Comparison of ENCODE assay signal across 8 cellular contexts in genomic region chr2:196170202-196170680, GRCh38. TPM values are rescaled to one million over a fixed set of nuclear protein-coding genes. Genes with fewer than 3 reads are reported as not detected.
DNase-seq lines count a peak whose midpoint lies in the region; ATAC-seq and TF ChIP-seq lines count a peak whose summit lies in the region.

No MANE protein-coding gene starts in this region.

- H3K4me1 Mint-ChIP-seq in CD8-positive, alpha-beta T cell (ENCODE audit: low read depth): peaks cover 44% of the 10 kb centered on the region

- intact Hi-C loops in CD8-positive, alpha-beta T cell (cut with DNase I, micrococcal nuclease): loop anchor here (1.0 to 10.0 kb wide), 8 partner anchors 38 to 635 kb away; partner anchors contain the start of genes DNAH7 (in 2 of the 2) and SLC39A10 (in 1 of the 2)
- intact Hi-C loops in lower lobe of right lung (cut with DNase I) (no loop called here), thyroid gland (cut with DNase I) (no loop called here)

- H3K79me2 ChIP-seq in KMS-11 (ENCODE audit: insufficient read depth, low read depth): peaks cover 61% of the 10 kb centered on the region
- H3K79me2 ChIP-seq in SU-DHL-6 (ENCODE audit: insufficient read depth, low read length): peaks cover 93% of the 10 kb centered on the region

- 1 to 3% methylated on average over 14 of the region's 14 CpGs for WGBS in thyroid gland, 2 donors

- H3K4me2 ChIP-seq in KMS-11 (peak overlapping the region; percentile 100), SU-DHL-6 (ENCODE audit: low read depth, low read length, poor library complexity, severe bottlenecking) (peak overlapping the region; percentile 99)

- H4K20me1 ChIP-seq in KMS-11 (ENCODE audit: insufficient read depth) (peaks cover 33% of the 10 kb centered on the region), SU-DHL-6 (ENCODE audit: low read depth, low read length) (peaks cover 31% of the 10 kb centered on the region)

- H3K9me3 ChIP-seq in CD8-positive, alpha-beta T cell (ENCODE audit: low read length): no peaks in the 10 kb centered on the region
- H3K9me3 ChIP-seq in SU-DHL-6 (ENCODE audit: insufficient read depth, low read length) (no peaks in the 10 kb centered on the region), lower lobe of right lung (no peaks in the 10 kb centered on the region), thyroid gland (no peaks in the 10 kb centered on the region)

- no peaks in the 10 kb centered on the region for H3K36me3 ChIP-seq in CD8-positive, alpha-beta T cell (ENCODE audit: insufficient read depth, low read length)
- no peaks in the 10 kb centered on the region for H3K36me3 ChIP-seq in KMS-11 (ENCODE audit: insufficient read depth)
- peaks cover 35% of the 10 kb centered on the region for H3K36me3 ChIP-seq in SU-DHL-6 (ENCODE audit: low read length)
- H3K36me3 ChIP-seq in lower lobe of right lung: no peaks in the 10 kb centered on the region
- no peaks in the 10 kb centered on the region for H3K36me3 ChIP-seq in thyroid gland

- ATAC-seq in CD8-positive, alpha-beta T cell: peak; percentile 18
- ATAC-seq in GM19438 (IDR thresholded peaks at IDR 0.05; ENCODE audit: low read depth, unreplicated experiment): peak; percentile 25
- ATAC-seq in lower lobe of right lung: peak; percentile 46 to 60

- POLR2A ChIA-PET in CD8-positive, alpha-beta T cell (lab: Charles Lee): interaction anchor here (0.8 to 3.8 kb wide), 22 partner anchors 8 to 106 kb away, joined by 3 to 31 read pairs (median 8); no protein-coding TSS in a partner anchor

- CTCF ChIA-PET in CD8-positive, alpha-beta T cell (lab: Charles Lee): interaction anchor here (0.7 to 4.8 kb wide), 13 partner anchors 11 to 106 kb away, joined by 3 to 37 read pairs (median 5); no protein-coding TSS in a partner anchor

- no peaks in the 10 kb centered on the region for H3K9me3 Mint-ChIP-seq in CD8-positive, alpha-beta T cell

- peaks cover 50% of the 10 kb centered on the region for H3K36me3 Mint-ChIP-seq in CD8-positive, alpha-beta T cell

- peak overlapping the region; percentile 89 for H3K9ac ChIP-seq in KMS-11
- H3K9ac ChIP-seq in SU-DHL-6 (ENCODE audit: low read length): peak overlapping the region; percentile 99

- H3K4me3 Mint-ChIP-seq in CD8-positive, alpha-beta T cell: peak overlapping the region; percentile 97

- no peaks in the 10 kb centered on the region for H3K9me2 ChIP-seq in SU-DHL-6 (replicated peaks; ENCODE audit: insufficient read depth, low read length)

- H3K27ac ChIP-seq in CD8-positive, alpha-beta T cell (ENCODE audit: low read depth, low read length): peak overlapping the region; percentile 98
- H3K27ac ChIP-seq in KMS-11 (peak overlapping the region; percentile 84), SU-DHL-6 (ENCODE audit: low read depth, low read length) (peak overlapping the region; percentile 86), lower lobe of right lung (peak overlapping the region; percentile 96), thyroid gland (peak overlapping the region; percentile 84 to 94 (median 84))

- peaks cover 43% of the 10 kb centered on the region for H3K4me1 ChIP-seq in CD8-positive, alpha-beta T cell (ENCODE audit: insufficient read depth, low read length)
- H3K4me1 ChIP-seq in KMS-11 (ENCODE audit: low read depth, poor library complexity, severe bottlenecking) (peaks cover 68% of the 10 kb centered on the region), lower lobe of right lung (peaks cover 48% of the 10 kb centered on the region), thyroid gland (peaks cover 0 to 4% of the 10 kb centered on the region in 2 donors)

- peaks cover 69% of the 10 kb centered on the region for H3F3A ChIP-seq in SU-DHL-6 (ENCODE audit: insufficient read depth)

- no peaks in the 10 kb centered on the region for H3K27me3 ChIP-seq in CD8-positive, alpha-beta T cell (ENCODE audit: insufficient read depth, low read length)
- no peaks in the 10 kb centered on the region for H3K27me3 ChIP-seq in KMS-11 (ENCODE audit: insufficient read depth, low read depth)
- no peaks in the 10 kb centered on the region for H3K27me3 ChIP-seq in SU-DHL-6 (ENCODE audit: low read length)
- no peaks in the 10 kb centered on the region for H3K27me3 ChIP-seq in lower lobe of right lung (ENCODE audit: low read depth)
- H3K27me3 ChIP-seq in thyroid gland: no peaks in the 10 kb centered on the region

- peak overlapping the region; percentile 82 for H3K4me3 ChIP-seq in CD8-positive, alpha-beta T cell (ENCODE audit: low read depth, low read length)
- peak overlapping the region; percentile 85 for H3K4me3 ChIP-seq in KMS-11 (IDR thresholded peaks at IDR 0.05; ENCODE audit: insufficient read depth, low read depth, low read length)
- peak overlapping the region; percentile 98 for H3K4me3 ChIP-seq in SU-DHL-6 (ENCODE audit: insufficient read depth, low read length, poor library complexity, severe bottlenecking)
- peak overlapping the region; percentile 97 for H3K4me3 ChIP-seq in lower lobe of right lung
- peak overlapping the region in 2 of 3 donors; percentile 88 to 97 for H3K4me3 ChIP-seq in thyroid gland (replicated peaks in 1 of 3)

- H3K27me3 Mint-ChIP-seq in CD8-positive, alpha-beta T cell (ENCODE audit: low read depth): no peaks in the 10 kb centered on the region

- no peak for TF ChIP-seq POLR2A in thyroid gland (IDR thresholded peaks at IDR 0.05)

- H3K27ac Mint-ChIP-seq in CD8-positive, alpha-beta T cell: peak overlapping the region; percentile 98

- no peak for TF ChIP-seq CTCF in CD8-positive, alpha-beta T cell (IDR thresholded peaks at IDR 0.05)
- TF ChIP-seq CTCF in KMS-11 (conservative IDR thresholded peaks at IDR 0.05; ENCODE audit: low read depth, low read length) (no peak), SU-DHL-6 (IDR thresholded peaks at IDR 0.05; ENCODE audit: insufficient read depth, low read length, poor library complexity, severe bottlenecking) (no peak), lower lobe of right lung (IDR thresholded peaks at IDR 0.05) (no peak), thyroid gland (IDR thresholded peaks at IDR 0.05) (no peak)

- DNase-seq in CD8-positive, alpha-beta T cell: peak in 3 of 7 experiments; percentile 59 to 73 (median 65)
- peak; percentile 24 for DNase-seq in dedifferentiated amniotic fluid mesenchymal stem cell (ENCODE audit: extremely low spot score)
- DNase-seq in lower lobe of right lung: peak; percentile 61
- DNase-seq in thyroid gland: peak; percentile 12 to 24
- DNase-seq in iPS-NIHi7 (ENCODE audit: extremely low spot score): no peak

- no peak overlapping the region for H2AFZ ChIP-seq in KMS-11 (ENCODE audit: low read depth)
- H2AFZ ChIP-seq in SU-DHL-6 (ENCODE audit: low read depth, low read length, severe bottlenecking): no peak overlapping the region

RNA-seq across cellular contexts. Expression of gene STK17B, which starts 1.1 kb away (rescaled TPM):
- 100 to 1,000 TPM; 582 to 601 TPM for total RNA-seq in CD8-positive, alpha-beta T cell
- total RNA-seq in lower lobe of right lung: 54.0 TPM
- 10 to 100 TPM; 19.4 to 86.9 (median 33.9) TPM for total RNA-seq in thyroid gland

Comparison
In these comparisons a context has a peak if more than half of its experiments do, and no peak if none do; other contexts are left out.
1. RNA of gene STK17B, which starts 1.1 kb away (total RNA-seq): 582 to 601 TPM in CD8-positive, alpha-beta T cell; 54.0 TPM in lower lobe of right lung (single experiment) and 19.4 to 86.9 TPM in thyroid gland; every median in the first group is over 4 times any median in the second.
2. intact Hi-C loops: an anchor here in CD8-positive, alpha-beta T cell (1.0 to 10.0 kb wide); none called in lower lobe of right lung and thyroid gland.
3. Peak in every context shown above with its lines, with median percentiles within 50 percentile points of each other: ATAC-seq, H3K27ac ChIP-seq and H3K4me3 ChIP-seq.